In the genomic region with DNA sequence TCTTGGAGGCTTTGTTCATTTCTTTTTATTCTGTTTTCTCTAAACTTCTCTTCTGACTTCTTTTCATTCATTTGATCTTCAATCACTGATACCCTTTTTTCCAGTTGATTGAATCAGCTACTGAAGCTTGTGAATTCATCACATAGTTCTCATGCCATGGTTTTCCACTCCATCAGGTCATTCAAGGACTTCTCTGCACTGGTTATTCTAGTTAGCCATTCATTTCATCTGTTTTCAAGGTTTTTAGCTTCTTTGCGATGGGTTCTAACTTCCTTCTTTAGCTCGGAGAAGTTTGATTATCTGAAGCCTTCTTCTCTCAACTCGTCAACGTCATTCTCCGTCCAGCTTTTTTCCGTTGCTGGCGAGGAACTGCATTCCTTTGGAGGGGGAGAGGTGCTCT, we compare ENCODE assay signal across 6 cellular contexts.
"Had no signal": no experiment of that assay in that cellular context is flagged by ENCODE, and none has a peak within 500 bp of the region (broad histone marks: within the 10 kb centered on the region; RNA-seq: fewer than 3 reads in every experiment).

No MANE protein-coding gene starts in this region.

- H3K4me3 ChIP-seq: GM23338, K562 had no signal

- ATAC-seq: GM23338, K562 had no signal

- DNase-seq: H9, HCEC 1CT, IMR-90, KG1 had no signal
